32 cellular contexts compared by ENCODE assay signal in the genomic region with DNA sequence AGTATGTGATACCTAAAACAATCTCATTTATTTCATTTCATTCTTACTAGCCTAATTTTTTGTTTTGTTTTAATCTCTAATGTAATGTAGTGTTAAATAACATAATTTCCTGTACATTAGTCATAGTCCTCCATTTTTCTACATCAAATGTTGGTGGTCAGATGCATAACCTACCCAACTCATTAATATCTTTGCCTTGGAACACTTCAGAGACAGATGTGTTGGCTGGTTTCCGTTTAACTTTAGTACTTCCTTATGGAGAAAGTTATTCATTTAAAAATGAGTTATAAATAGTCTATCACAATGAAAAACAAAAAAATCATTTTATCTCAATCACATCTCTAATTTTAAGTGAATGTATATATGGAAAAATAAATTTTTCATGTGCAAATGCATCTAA.
"Had no signal": no experiment of that assay in that cellular context is flagged by ENCODE, and none has a peak within 500 bp of the region (broad histone marks: within the 10 kb centered on the region; RNA-seq: fewer than 3 reads in every experiment).

No MANE protein-coding gene starts in this region.

- H3K27me3 Mint-ChIP-seq: activated CD4-positive, alpha-beta memory T cell treated with anti-CD3 and anti-CD28 coated beads for 36 hours; activated CD4-positive, alpha-beta T cell treated with anti-CD3 and anti-CD28 coated beads for 36 hours; activated CD8-positive, alpha-beta memory T cell treated with anti-CD3 and anti-CD28 coated beads, Interleukin-2, amount 10 ng/mL, durations not matched to agents 7 days and 5 days; activated naive CD4-positive, alpha-beta T cell treated with anti-CD3 and anti-CD28 coated beads, Interleukin-2, amount 50 U/mL, for 24 hours; activated naive CD8-positive, alpha-beta T cell treated with anti-CD3 and anti-CD28 coated beads for 36 hours; activated naive CD8-positive, alpha-beta T cell treated with anti-CD3 and anti-CD28 coated beads, Interleukin-2, amount 50 U/mL, for 24 hours; central memory CD8-positive, alpha-beta T cell; dendritic cell treated with granulocyte-macrophage colony-stimulating factor and Interleukin-4, amounts not matched to agents 40 ng/mL and 50 ng/mL, for 4 days had no signal

- H3K4me3 ChIP-seq: adrenal gland, ascending aorta, coronary artery, dorsolateral prefrontal cortex, heart left ventricle had no signal

- H3K27ac ChIP-seq: adrenal gland, ascending aorta, brain microvascular endothelial cell, coronary artery, dorsolateral prefrontal cortex, heart left ventricle had no signal

- DNase-seq: activated CD4-positive, alpha-beta memory T cell treated with anti-CD3 and anti-CD28 coated beads for 36 hours; activated CD4-positive, alpha-beta T cell treated with anti-CD3 and anti-CD28 coated beads for 36 hours; activated CD4-positive, alpha-beta T cell treated with anti-CD3 and anti-CD28 coated beads, Interleukin-2, amount 10 ng/mL, durations not matched to agents 24 days and 14 days; activated CD4-positive, CD25-positive, alpha-beta regulatory T cell; activated CD4-positive, CD25-positive, alpha-beta regulatory T cell treated with anti-CD3 and anti-CD28 coated beads, Interleukin-2, amount 50 U/mL, for 72 hours; activated CD8-positive, alpha-beta memory T cell treated with anti-CD3 and anti-CD28 coated beads, Interleukin-2, amount 10 ng/mL, durations not matched to agents 7 days and 5 days; activated CD8-positive, alpha-beta memory T cell treated with anti-CD3 and anti-CD28 coated beads, Interleukin-2, amount 50 U/mL, for 4 hours; activated CD8-positive, alpha-beta T cell treated with anti-CD3 and anti-CD28 coated beads, Interleukin-2, amount 10 ng/mL, durations not matched to agents 7 days and 5 days; activated effector memory CD4-positive, alpha-beta T cell treated with anti-CD3 and anti-CD28 coated beads, Interleukin-2, amount 50 U/mL, for 16 hours; activated naive CD4-positive, alpha-beta T cell treated with anti-CD3 and anti-CD28 coated beads for 36 hours; activated naive CD8-positive, alpha-beta T cell treated with anti-CD3 and anti-CD28 coated beads for 36 hours; activated naive CD8-positive, alpha-beta T cell treated with anti-CD3 and anti-CD28 coated beads, Interleukin-2, amount 50 U/mL, for 24 hours; activated T-cell treated with anti-CD3 and anti-CD28 coated beads, Interleukin-2, amount 50 U/mL, for 1 hour; activated T-cell treated with anti-CD3 and anti-CD28 coated beads, Interleukin-2, amount 50 U/mL, for 48 hours; adrenal gland; amygdala; brain microvascular endothelial cell; dorsolateral prefrontal cortex; effector memory CD4-positive, alpha-beta T cell; endodermal cell; foreskin fibroblast; T-helper 2 cell had no signal

- FAIRE-seq: bronchial epithelial cell, frontal cortex had no signal

- H3K4me3 Mint-ChIP-seq: activated CD4-positive, alpha-beta memory T cell treated with anti-CD3 and anti-CD28 coated beads for 36 hours; activated CD4-positive, alpha-beta T cell treated with anti-CD3 and anti-CD28 coated beads for 36 hours; activated CD4-positive, alpha-beta T cell treated with anti-CD3 and anti-CD28 coated beads, Interleukin-2, amount 10 ng/mL, durations not matched to agents 24 days and 14 days; activated CD8-positive, alpha-beta memory T cell treated with anti-CD3 and anti-CD28 coated beads, Interleukin-2, amount 10 ng/mL, durations not matched to agents 7 days and 5 days; activated CD8-positive, alpha-beta T cell treated with anti-CD3 and anti-CD28 coated beads, Interleukin-2, amount 10 ng/mL, durations not matched to agents 7 days and 5 days; activated naive CD4-positive, alpha-beta T cell treated with anti-CD3 and anti-CD28 coated beads for 36 hours; activated naive CD4-positive, alpha-beta T cell treated with anti-CD3 and anti-CD28 coated beads, Interleukin-2, amount 50 U/mL, for 24 hours; activated naive CD8-positive, alpha-beta T cell treated with anti-CD3 and anti-CD28 coated beads for 36 hours; activated naive CD8-positive, alpha-beta T cell treated with anti-CD3 and anti-CD28 coated beads, Interleukin-2, amount 50 U/mL, for 24 hours; activated T-helper 1 cell treated with anti-CD3 and anti-CD28 coated beads, Interleukin-12 subunit alpha, Interleukin-12 subunit beta, Interleukin-2, Interleukin-4 antibody, amounts not matched to agents 30 ng/mL and 10 ng/mL and 1 ng/mL, durations not matched to agents 14 hours and 24 hours and 36 hours; central memory CD8-positive, alpha-beta T cell; dendritic cell treated with granulocyte-macrophage colony-stimulating factor and Interleukin-4, amounts not matched to agents 40 ng/mL and 50 ng/mL, for 4 days; endodermal cell had no signal

- H3K4me1 ChIP-seq: adrenal gland, ascending aorta, heart left ventricle had no signal

- H3K9me3 ChIP-seq: adrenal gland, ascending aorta, heart left ventricle had no signal

- H3K27me3 ChIP-seq: adrenal gland, ascending aorta, brain microvascular endothelial cell, dorsolateral prefrontal cortex, heart left ventricle had no signal

- H3K27ac Mint-ChIP-seq: activated CD4-positive, alpha-beta memory T cell treated with anti-CD3 and anti-CD28 coated beads for 36 hours; activated CD4-positive, alpha-beta T cell treated with anti-CD3 and anti-CD28 coated beads for 36 hours; activated CD4-positive, alpha-beta T cell treated with anti-CD3 and anti-CD28 coated beads, Interleukin-2, amount 10 ng/mL, durations not matched to agents 24 days and 14 days; activated CD8-positive, alpha-beta memory T cell treated with anti-CD3 and anti-CD28 coated beads, Interleukin-2, amount 10 ng/mL, durations not matched to agents 7 days and 5 days; activated CD8-positive, alpha-beta T cell treated with anti-CD3 and anti-CD28 coated beads, Interleukin-2, amount 10 ng/mL, durations not matched to agents 7 days and 5 days; activated naive CD4-positive, alpha-beta T cell treated with anti-CD3 and anti-CD28 coated beads for 36 hours; activated naive CD8-positive, alpha-beta T cell treated with anti-CD3 and anti-CD28 coated beads for 36 hours; activated naive CD8-positive, alpha-beta T cell treated with anti-CD3 and anti-CD28 coated beads, Interleukin-2, amount 50 U/mL, for 24 hours; activated T-helper 1 cell treated with anti-CD3 and anti-CD28 coated beads, Interleukin-12 subunit alpha, Interleukin-12 subunit beta, Interleukin-2, Interleukin-4 antibody, amounts not matched to agents 30 ng/mL and 10 ng/mL and 1 ng/mL, durations not matched to agents 14 hours and 24 hours and 36 hours; activated T-helper 2 cell treated with anti-CD3 and anti-CD28 coated beads, Interferon-gamma antibody, Interleukin-2, Interleukin-4, amounts not matched to agents 10 μg/mL and 5 μg/mL and 100 μg/mL, durations not matched to agents 14 hours and 24 hours and 36 hours; dendritic cell treated with granulocyte-macrophage colony-stimulating factor and Interleukin-4, amounts not matched to agents 40 ng/mL and 50 ng/mL, for 4 days; endodermal cell had no signal

- H3K36me3 ChIP-seq: adrenal gland, ascending aorta, brain microvascular endothelial cell, heart left ventricle had no signal

- H3K9me3 Mint-ChIP-seq: central memory CD8-positive, alpha-beta T cell had no signal

- H3K4me1 Mint-ChIP-seq: activated CD4-positive, alpha-beta T cell treated with anti-CD3 and anti-CD28 coated beads for 36 hours; activated CD4-positive, alpha-beta T cell treated with anti-CD3 and anti-CD28 coated beads, Interleukin-2, amount 10 ng/mL, durations not matched to agents 24 days and 14 days; activated CD8-positive, alpha-beta memory T cell treated with anti-CD3 and anti-CD28 coated beads, Interleukin-2, amount 10 ng/mL, durations not matched to agents 7 days and 5 days; activated naive CD4-positive, alpha-beta T cell treated with anti-CD3 and anti-CD28 coated beads, Interleukin-2, amount 50 U/mL, for 24 hours; activated naive CD8-positive, alpha-beta T cell treated with anti-CD3 and anti-CD28 coated beads for 36 hours; activated naive CD8-positive, alpha-beta T cell treated with anti-CD3 and anti-CD28 coated beads, Interleukin-2, amount 50 U/mL, for 24 hours; central memory CD8-positive, alpha-beta T cell; endodermal cell had no signal

- H3K36me3 Mint-ChIP-seq: activated CD4-positive, alpha-beta memory T cell treated with anti-CD3 and anti-CD28 coated beads for 36 hours; activated CD8-positive, alpha-beta memory T cell treated with anti-CD3 and anti-CD28 coated beads, Interleukin-2, amount 10 ng/mL, durations not matched to agents 7 days and 5 days; activated naive CD4-positive, alpha-beta T cell treated with anti-CD3 and anti-CD28 coated beads, Interleukin-2, amount 50 U/mL, for 24 hours had no signal
